8 cellular contexts compared by ENCODE assay signal in the genomic region with DNA sequence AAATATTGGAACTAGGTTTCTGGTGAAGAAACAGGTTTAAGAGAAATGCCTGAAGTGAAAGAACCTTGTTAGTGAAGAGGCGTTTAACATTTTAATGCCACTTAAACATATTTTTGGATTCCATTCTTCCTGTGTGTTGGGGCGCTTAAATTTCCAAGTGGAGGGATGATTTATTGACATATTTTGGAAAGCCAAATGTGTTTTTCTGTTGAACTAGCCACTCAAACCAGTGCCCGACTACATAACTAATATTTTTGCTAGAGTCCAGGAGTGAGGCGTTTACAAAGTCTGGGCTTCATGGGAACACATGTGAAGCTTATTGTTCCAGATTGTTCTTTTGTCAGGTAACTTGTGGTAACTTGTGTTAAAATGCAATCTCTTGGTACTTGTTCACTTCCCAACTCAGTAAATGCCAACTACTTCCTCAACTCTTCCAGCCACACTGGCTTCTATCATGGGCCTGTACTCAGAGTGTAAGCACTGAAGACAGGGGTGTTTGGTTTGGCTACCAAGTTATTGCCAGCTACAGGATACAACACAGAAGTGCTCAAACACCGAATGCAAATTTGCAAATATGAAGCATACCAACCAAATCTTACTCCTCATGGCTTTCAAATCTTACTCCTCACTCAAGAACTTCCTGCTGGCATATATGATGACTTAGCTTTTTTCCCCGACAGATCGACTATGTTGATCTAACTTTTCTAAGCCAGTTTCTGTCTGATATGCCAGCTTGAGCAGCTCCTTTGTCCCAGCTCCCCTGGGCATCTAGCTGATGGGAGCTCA. TPM values are rescaled to one million over a fixed set of nuclear protein-coding genes. Genes with fewer than 3 reads are reported as not detected.
A peak's percentile ranks its signal among the peaks of the same experiment; 100 is the strongest.
DNase-seq lines count a peak whose midpoint lies in the region; ATAC-seq and TF ChIP-seq lines count a peak whose summit lies in the region.

No MANE protein-coding gene starts in this region.

- DNase-seq in CD14-positive monocyte (ENCODE audit: low spot score), result no peak
- peak; percentile 19 for DNase-seq in LoVo (ENCODE audit: low spot score)
- no peak for DNase-seq in mammary epithelial cell
- DNase-seq in naive B cell, result no peak
- no peak for DNase-seq in NCI-H1092 treated with DMSO at 0.1 percent for 48 hours (lab: John Stamatoyannopoulos, UW)
- no peak for DNase-seq in putamen (ENCODE audit: low spot score)
- DNase-seq in NCI-H1694 treated with DMSO at 0.1 percent for 48 hours (lab: John Stamatoyannopoulos, UW), result no peak

- peaks cover 50% of the 10 kb centered on the region for H3K36me3 ChIP-seq in mammary epithelial cell (ENCODE audit: insufficient read depth, low read length)

- ATAC-seq in naive B cell (ENCODE audit: low read depth in 2 of 2), result no peak
- ATAC-seq in HG03520 (IDR thresholded peaks at IDR 0.05; ENCODE audit: unreplicated experiment), result no peak

- peaks cover 62% of the 10 kb centered on the region for H3K4me1 ChIP-seq in mammary epithelial cell (ENCODE audit: insufficient read depth, low read length)

- peaks cover 93% of the 10 kb centered on the region for H3K79me2 ChIP-seq in mammary epithelial cell (ENCODE audit: insufficient read depth, low read length)

- WGBS in mammary epithelial cell (ENCODE audit: low coverage, missing lambda C conversion rate), result 3% methylated on average over 6 of the region's 7 CpGs

- in situ Hi-C loops in mammary epithelial cell (cut with MboI; ENCODE audit: low sequenced_read_pairs in 2 of 2), result no loop called here

- no peaks in the 10 kb centered on the region for H3K27me3 ChIP-seq in mammary epithelial cell (ENCODE audit: insufficient read depth, low read length)

- peak overlapping the region; percentile 90 for H3K4me2 ChIP-seq in mammary epithelial cell (ENCODE audit: insufficient read depth, low read depth, low read length)

- dilution Hi-C loops in mammary epithelial cell (cut with HindIII; ENCODE audit: low sequenced_read_pairs), result no loop called here

- H3K9me3 ChIP-seq in mammary epithelial cell (replicated peaks; ENCODE audit: insufficient read depth, low read length), result no peaks in the 10 kb centered on the region

- H3K27me3 Mint-ChIP-seq in CD14-positive monocyte (ENCODE audit: low read depth in 3 of 3), result peaks cover 0 to 5% (median 0%) of the 10 kb centered on the region in 3 donors
- H3K27me3 Mint-ChIP-seq in naive B cell, result no peaks in the 10 kb centered on the region

- H3K27ac Mint-ChIP-seq in CD14-positive monocyte (peak overlapping the region; percentile 98 to 99 (median 99)), naive B cell (peak overlapping the region; percentile 14 to 96 (median 90))

- H3K4me3 Mint-ChIP-seq in CD14-positive monocyte, result peak overlapping the region; percentile 87 to 97
- H3K4me3 Mint-ChIP-seq in naive B cell, result peak overlapping the region; percentile 95 to 99 (median 97)

- TF ChIP-seq CTCF in CD14-positive monocyte (IDR thresholded peaks at IDR 0.05), result no peak
- TF ChIP-seq CTCF in mammary epithelial cell (conservative IDR thresholded peaks at IDR 0.05 in 1 of 2, IDR thresholded peaks at IDR 0.05 in 1 of 2; ENCODE audit: extremely low read depth in 1 of 2, insufficient read depth in 1 of 2, low read depth in 1 of 2, low read length in 2 of 2), result no peak

- CTCF ChIA-PET in mammary epithelial cell (lab: Charles Lee; ENCODE audit: low non-redundant PET), result no interaction called here

- H3K4me1 Mint-ChIP-seq in CD14-positive monocyte (peaks cover 48% of the 10 kb centered on the region), naive B cell (peaks cover 60 to 88% (median 77%) of the 10 kb centered on the region in 3 donors)

- peaks cover 37% of the 10 kb centered on the region for H4K20me1 ChIP-seq in mammary epithelial cell (ENCODE audit: insufficient read depth, low read length)

- peak overlapping the region; percentile 78 for H3K27ac ChIP-seq in mammary epithelial cell (ENCODE audit: insufficient read depth, low read depth, low read length)

- intact Hi-C loops in CD14-positive monocyte (cut with micrococcal nuclease), result loop anchor here (5.0 kb wide), 1 partner anchor 42 kb away; no protein-coding TSS in a partner anchor
- intact Hi-C loops in mammary epithelial cell (cut with micrococcal nuclease), result loop anchor here (2.0 kb wide), 1 partner anchor 91 kb away; the partner anchor contains the start of gene STAU1

- peaks cover 60 to 71% of the 10 kb centered on the region in 2 donors for H3K36me3 Mint-ChIP-seq in CD14-positive monocyte
- peaks cover 52% of the 10 kb centered on the region in 2 donors for H3K36me3 Mint-ChIP-seq in naive B cell

- H3K9me3 Mint-ChIP-seq in CD14-positive monocyte, result peaks cover 44 to 62% (median 56%) of the 10 kb centered on the region in 7 donors
- H3K9me3 Mint-ChIP-seq in naive B cell, result peaks cover 19 to 62% (median 53%) of the 10 kb centered on the region in 7 donors

- peak overlapping the region; percentile 85 to 93 (median 90) for H3K4me3 ChIP-seq in mammary epithelial cell (replicated peaks in 1 of 3; ENCODE audit: insufficient read depth in 1 of 3, low read depth in 2 of 3, low read length in 3 of 3)

- no TSS peak for BruUV-seq in mammary epithelial cell (replicated peaks; lab: Mats Ljungman, UMichigan)

- no peak overlapping the region for H2AFZ ChIP-seq in mammary epithelial cell (ENCODE audit: low read depth, low read length)

- peak overlapping the region; percentile 98 for H3K9ac ChIP-seq in mammary epithelial cell (ENCODE audit: insufficient read depth, low read length)

RNA-seq across cellular contexts. Expression of gene ZNFX1, which starts 2.0 kb away (rescaled TPM):
- polyA plus RNA-seq in CD14-positive monocyte, result 10 to 100 TPM; 11.4 to 23.2 TPM
- total RNA-seq in mammary epithelial cell, result 10 to 100 TPM; 24.9 to 34.0 TPM
- polyA plus RNA-seq in mammary epithelial cell, result 6.3 TPM
- 54.2 TPM for polyA minus RNA-seq in mammary epithelial cell
- 10 to 100 TPM; 18.2 to 41.8 (median 22.7) TPM for polyA plus RNA-seq in naive B cell (ENCODE audit: low read depth in 6 of 6)
